ENCODE assay signal across 11 cellular contexts in genomic region chr3:138381950-138382715, GRCh38. TPM values are rescaled to one million over a fixed set of nuclear protein-coding genes. Genes with fewer than 3 reads are reported as not detected.
DNase-seq lines count a peak whose midpoint lies in the region; ATAC-seq, FAIRE-seq and TF ChIP-seq lines count a peak whose summit lies in the region.
"Had no signal": no experiment of that assay in that cellular context is flagged by ENCODE, and none has a peak within 500 bp of the region (broad histone marks: within the 10 kb centered on the region; RNA-seq: fewer than 3 reads in every experiment).

No MANE protein-coding gene starts in this region.

- DNase-seq in AG08396 (ENCODE audit: low spot score), result peak; percentile 54
- peak; percentile 81 for DNase-seq in adipocyte (ENCODE audit: low read depth)
- peak; percentile 46 for DNase-seq in glomerular visceral epithelial cell (ENCODE audit: extremely low spot score)
- DNase-seq in occipital lobe (lab: John Stamatoyannopoulos, UW), result peak; percentile 52
- no peak for DNase-seq in stimulated activated CD4-positive, alpha-beta T cell treated with anti-CD3 and anti-CD28 coated beads, Interleukin-2, amount 100 ng/mL, for 48 hours
- no peak for DNase-seq in D721Med (ENCODE audit: insufficient read length, low spot score)
- no peak for DNase-seq in NCI-H187 treated with DMSO at 0.1 percent for 48 hours (lab: John Stamatoyannopoulos, UW)
- DNase-seq: CD4-positive, CD25-positive, alpha-beta regulatory T cell; PC-3 had no signal

- FAIRE-seq in D721Med (lab: Jason Lieb, UNC), result no peak

- H3K4me1 ChIP-seq in adipocyte (ENCODE audit: control insufficient read depth, insufficient read depth, low read length), result peaks cover 30% of the 10 kb centered on the region

- no peaks in the 10 kb centered on the region for H3K27me3 ChIP-seq in adipocyte (replicated peaks; ENCODE audit: control insufficient read depth, insufficient read depth, low read length)

- ATAC-seq in GM18867 (IDR thresholded peaks at IDR 0.05; ENCODE audit: unreplicated experiment), result no peak
- ATAC-seq: PC-3 had no signal

- no peak for TF ChIP-seq CTCF in D721Med (IDR thresholded peaks at IDR 0.05; ENCODE audit: insufficient read depth, missing control alignments)

- peak overlapping the region; percentile 78 for H3K9ac ChIP-seq in adipocyte (ENCODE audit: low read length)

- H3K36me3 ChIP-seq in adipocyte (ENCODE audit: control insufficient read depth, insufficient read depth, low read length, severe bottlenecking), result peaks cover 25% of the 10 kb centered on the region
- H3K36me3 ChIP-seq: HAP-1 had no signal

- no peaks in the 10 kb centered on the region for H3K9me3 ChIP-seq in adipocyte (ENCODE audit: control insufficient read depth, low read length)
- H3K9me3 ChIP-seq: HAP-1 had no signal

- peak overlapping the region; percentile 25 for H3K4me3 ChIP-seq in adipocyte (ENCODE audit: low read length)
- H3K4me3 ChIP-seq: HAP-1 had no signal

RNA-seq across cellular contexts. Expression of gene MRAS, which starts 33.8 kb away (rescaled TPM):
- total RNA-seq in occipital lobe, result 53.3 TPM
- total RNA-seq: CD4-positive, CD25-positive, alpha-beta regulatory T cell had no signal

RNA-seq across cellular contexts. Expression of gene ESYT3, which starts 52.3 kb away (rescaled TPM):
- total RNA-seq in occipital lobe, result 0.31 TPM
- total RNA-seq: CD4-positive, CD25-positive, alpha-beta regulatory T cell had no signal

RNA-seq across cellular contexts. Expression of gene NME9, which starts 52.5 kb away (rescaled TPM):
- 2.3 TPM for total RNA-seq in occipital lobe
- total RNA-seq: CD4-positive, CD25-positive, alpha-beta regulatory T cell had no signal

Comparison
In these comparisons a context has a peak if more than half of its experiments do, and no peak if none do; other contexts are left out.
1. DNase-seq: peak in AG08396 (single experiment), adipocyte (single experiment), glomerular visceral epithelial cell (single experiment) and occipital lobe (single experiment); none in stimulated activated CD4-positive, alpha-beta T cell treated with anti-CD3 and anti-CD28 coated beads, Interleukin-2, amount 100 ng/mL, for 48 hours (0 of 2), D721Med (single experiment) and NCI-H187 treated with DMSO at 0.1 percent for 48 hours (single experiment).